ENCODE assay signal across 14 cellular contexts in the genomic region with DNA sequence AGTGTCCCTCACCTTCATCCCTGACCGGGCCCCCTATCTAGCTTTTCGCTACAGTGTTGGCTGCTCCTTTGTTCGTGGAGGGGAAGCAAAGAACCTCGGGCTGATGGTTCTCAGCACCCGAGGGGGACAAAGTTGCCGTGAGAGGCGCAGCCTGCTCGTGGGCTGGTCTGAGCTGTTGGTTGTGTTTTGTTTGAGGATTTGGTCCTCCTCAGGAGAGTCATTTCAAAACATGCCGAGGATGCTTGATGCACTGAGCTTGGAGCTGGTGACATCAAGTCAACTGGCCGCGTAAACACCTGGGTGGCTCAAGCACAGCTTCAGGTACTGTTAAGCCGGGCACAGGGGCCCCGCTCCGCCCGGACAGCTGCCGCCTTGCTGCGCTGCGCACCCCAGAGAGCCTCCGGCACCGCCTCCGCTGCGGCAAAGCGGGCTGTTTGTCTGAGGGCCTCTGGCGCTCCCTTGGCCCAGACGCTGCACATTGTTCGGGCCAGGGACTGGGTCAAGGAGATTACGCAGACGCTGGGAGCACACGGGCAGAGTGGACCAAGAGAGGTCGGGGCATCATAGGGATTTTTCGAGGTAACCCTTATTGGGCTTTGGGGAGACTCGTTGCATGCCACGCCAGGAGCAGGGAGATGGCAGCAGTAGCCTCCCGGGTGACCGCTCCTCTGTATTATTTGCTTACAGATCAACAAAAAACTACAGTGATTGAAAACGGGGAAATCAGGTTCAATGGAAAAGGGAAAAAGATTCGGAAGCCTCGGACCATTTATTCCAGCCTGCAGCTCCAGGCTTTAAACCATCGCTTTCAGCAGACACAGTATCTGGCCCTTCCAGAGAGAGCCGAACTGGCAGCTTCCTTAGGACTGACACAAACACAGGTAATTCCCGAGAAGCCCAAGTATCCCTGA. TPM values are rescaled to one million over a fixed set of nuclear protein-coding genes. Genes with fewer than 3 reads are reported as not detected.
DNase-seq lines count a peak whose midpoint lies in the region; TF ChIP-seq lines count a peak whose summit lies in the region.
"Had no signal": no experiment of that assay in that cellular context is flagged by ENCODE, and none has a peak within 500 bp of the region (broad histone marks: within the 10 kb centered on the region; RNA-seq: fewer than 3 reads in every experiment).

No MANE protein-coding gene starts in this region.

- H3K27ac ChIP-seq in ectodermal cell (ENCODE audit: insufficient read depth, low read depth, low read length, poor library complexity, severe bottlenecking) (no peak overlapping the region), parathyroid adenoma (no peak overlapping the region), OCI-LY7 (ENCODE audit: low read depth, low read length, poor library complexity, severe bottlenecking) (no peak overlapping the region)
- H3K27ac ChIP-seq: 22Rv1 had no signal

- no peak for TF ChIP-seq CTCF in parathyroid adenoma (IDR thresholded peaks at IDR 0.05)
- TF ChIP-seq CTCF in OCI-LY7 (conservative IDR thresholded peaks at IDR 0.05; ENCODE audit: low read length) = no peak

- CTCF ChIA-PET in OCI-LY7 (lab: Charles Lee; ENCODE audit: unreplicated experiment) = interaction anchor here (1.3 kb wide), 1 partner anchor 20 kb away, joined by 4 read pairs; no protein-coding TSS in a partner anchor

- peaks cover 100% of the 10 kb centered on the region for H3K27me3 ChIP-seq in ectodermal cell (ENCODE audit: control insufficient read depth, insufficient read depth, low read length, poor library complexity, severe bottlenecking)
- peaks cover 33% of the 10 kb centered on the region for H3K27me3 ChIP-seq in parathyroid adenoma (ENCODE audit: control insufficient read depth, insufficient read depth, low read length)

- TF ChIP-seq EP300 in Ishikawa (IDR thresholded peaks at IDR 0.05; ENCODE audit: borderline replicate concordance) = no peak

- no TSS peak for BruUV-seq in OCI-LY7 (replicated peaks; lab: Mats Ljungman, UMichigan)

- H3K4me2 ChIP-seq in parathyroid adenoma (ENCODE audit: low read length) = no peak overlapping the region
- no peak overlapping the region for H3K4me2 ChIP-seq in OCI-LY7 (ENCODE audit: low read length)

- H3K4me1 ChIP-seq in ectodermal cell (ENCODE audit: control insufficient read depth, insufficient read depth, low read length) = peaks cover 8% of the 10 kb centered on the region
- H3K4me1 ChIP-seq in parathyroid adenoma = no peaks in the 10 kb centered on the region
- H3K4me1 ChIP-seq in OCI-LY7 (ENCODE audit: insufficient read depth, low read length, poor library complexity, severe bottlenecking) = no peaks in the 10 kb centered on the region

- WGBS in ectodermal cell, 2 experiments = 2 to 3% methylated on average over 41 of the region's 41 CpGs

- peak; percentile 46 for DNase-seq in DMS53 (lab: John Stamatoyannopoulos, UW)
- no peak for DNase-seq in DMS53 treated with DMSO at 0.1 percent for 48 hours (lab: John Stamatoyannopoulos, UW; ENCODE audit: unreplicated experiment)
- no peak for DNase-seq in posterior vena cava (ENCODE audit: low spot score)
- no peak for DNase-seq in COLO829 (ENCODE audit: low spot score)
- no peak for DNase-seq in OCI-LY7 (ENCODE audit: low spot score)
- DNase-seq: NCI-H774, T1000 had no signal

- TF ChIP-seq RAD21 in Ishikawa (IDR thresholded peaks at IDR 0.05; ENCODE audit: low read depth) = no peak

- no peaks in the 10 kb centered on the region for H3K9me2 ChIP-seq in OCI-LY7 (ENCODE audit: insufficient read depth, low read length)

- H3K4me3 ChIP-seq in ectodermal cell (ENCODE audit: insufficient read depth, low read depth, low read length) (peak overlapping the region; percentile 11), parathyroid adenoma (ENCODE audit: low read depth, low read length) (peak overlapping the region; percentile 12), OCI-LY7 (ENCODE audit: low read depth, low read length, poor library complexity, severe bottlenecking) (no peak overlapping the region)
- H3K4me3 ChIP-seq: K562 had no signal

- H3K9ac ChIP-seq in parathyroid adenoma = no peak overlapping the region

- H2AFZ ChIP-seq in parathyroid adenoma = no peak overlapping the region
- no peak overlapping the region for H2AFZ ChIP-seq in OCI-LY7 (ENCODE audit: low read length)

- intact Hi-C loops in posterior vena cava (cut with DNase I) (no loop called here), OCI-LY7 (cut with micrococcal nuclease; ENCODE audit: unreplicated experiment) (no loop called here)

- H3K36me3 ChIP-seq in ectodermal cell (ENCODE audit: control insufficient read depth, insufficient read depth, low read length) (no peaks in the 10 kb centered on the region), parathyroid adenoma (ENCODE audit: control insufficient read depth, insufficient read depth, low read length) (no peaks in the 10 kb centered on the region), OCI-LY7 (ENCODE audit: insufficient read depth, low read length) (no peaks in the 10 kb centered on the region)

- H3K79me2 ChIP-seq in parathyroid adenoma (no peaks in the 10 kb centered on the region), OCI-LY7 (ENCODE audit: insufficient read depth, low read depth, low read length) (no peaks in the 10 kb centered on the region)

- no peaks in the 10 kb centered on the region for H4K20me1 ChIP-seq in OCI-LY7 (ENCODE audit: insufficient read depth, low read length)

- H3K9me3 ChIP-seq in ectodermal cell (ENCODE audit: control insufficient read depth, low read length) (no peaks in the 10 kb centered on the region), parathyroid adenoma (ENCODE audit: control insufficient read depth, low read length) (no peaks in the 10 kb centered on the region), OCI-LY7 (ENCODE audit: low read length) (no peaks in the 10 kb centered on the region)

- POLR2A ChIA-PET in OCI-LY7 (lab: Charles Lee) = no interaction called here

TF ChIP-seq in Ishikawa, 13 proteins besides CTCF, POLR2A, EP300 and RAD21:
- TF ChIP-seq TEAD4 (IDR thresholded peaks at IDR 0.05) (no peak), TAF1 (IDR thresholded peaks at IDR 0.05; ENCODE audit: low read depth) (peak; percentile 7; the same call in 1 of the 2 replicates)

RNA-seq across cellular contexts. Expression of a gene that starts 1.9 kb away (rescaled TPM):
- polyA plus RNA-seq in ectodermal cell (2013, experiment 1 of 4) = 0.46 TPM
- polyA plus RNA-seq in ectodermal cell (2013, experiment 2 of 4) = 0.20 TPM
- polyA plus RNA-seq in ectodermal cell (2013, experiment 3 of 4) = 0.48 TPM
- polyA plus RNA-seq in ectodermal cell (2013, experiment 4 of 4) = 0.20 TPM
- total RNA-seq in posterior vena cava (1 to 10 TPM; 1.5 to 2.0 TPM), OCI-LY7 (2022) (not detected in 2 replicates)
- total RNA-seq in OCI-LY7 (2014; rRNA removed; shearing (Covaris generic)) = not detected in 2 replicates
- total RNA-seq: K562, mesenteric fat pad, subcutaneous adipose tissue had no signal
- polyA plus RNA-seq: K562 had no signal

RNA-seq across cellular contexts. Expression of a gene that starts 17.4 kb away (rescaled TPM):
- 0.74 TPM for polyA plus RNA-seq in ectodermal cell (2013, experiment 1 of 4)
- 0.75 TPM for polyA plus RNA-seq in ectodermal cell (2013, experiment 2 of 4)
- polyA plus RNA-seq in ectodermal cell (2013, experiment 3 of 4) = 0.96 TPM
- polyA plus RNA-seq in ectodermal cell (2013, experiment 4 of 4) = 1.1 TPM
- total RNA-seq in posterior vena cava = 1 to 10 TPM; 4.8 to 4.9 TPM
- not detected in 2 replicates for total RNA-seq in OCI-LY7 (2014; rRNA removed; shearing (Covaris generic))
- not detected in 2 replicates for total RNA-seq in OCI-LY7 (2022)
- total RNA-seq: K562 had no signal
- polyA plus RNA-seq: K562 had no signal

Comparison
In these comparisons a context has a peak if more than half of its experiments do, and no peak if none do; other contexts are left out.
1. RNA of a gene that starts 17.4 kb away (total RNA-seq): 4.8 to 4.9 TPM in posterior vena cava; not detected in OCI-LY7; every median in the first group is over 4 times any median in the second.